In the genomic region with DNA sequence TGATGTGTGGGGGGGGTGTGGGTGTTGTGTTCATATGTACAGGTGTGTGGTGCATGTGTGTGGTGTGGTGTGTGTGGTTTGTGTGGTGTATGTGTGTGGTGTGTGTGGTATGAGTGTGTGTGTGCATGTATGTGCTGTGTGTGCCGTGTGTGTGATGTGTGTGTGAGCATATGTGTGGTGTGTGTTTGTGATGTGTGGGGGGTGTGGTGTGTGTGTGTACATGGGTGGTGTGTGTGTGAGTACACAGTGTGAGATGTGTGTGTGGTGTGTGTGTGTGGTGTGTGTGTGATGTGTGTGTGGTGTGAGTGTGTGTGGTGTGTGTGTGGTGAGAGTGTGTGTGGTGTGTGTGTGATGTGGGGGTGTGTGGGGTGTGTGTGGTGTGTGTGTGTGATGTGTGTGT, we compare ENCODE assay signal across 19 cellular contexts.
"Had no signal": no experiment of that assay in that cellular context is flagged by ENCODE, and none has a peak within 500 bp of the region (broad histone marks: within the 10 kb centered on the region; RNA-seq: fewer than 3 reads in every experiment).

No MANE protein-coding gene starts in this region.

- H3K27ac ChIP-seq: breast epithelium, lower lobe of right lung, neural progenitor cell, ovary, sigmoid colon had no signal

- H3K27me3 ChIP-seq: breast epithelium, neural progenitor cell, ovary, sigmoid colon had no signal

- H2AFZ ChIP-seq: neural progenitor cell had no signal

- H3K4me2 ChIP-seq: neural progenitor cell had no signal

- H3K36me3 Mint-ChIP-seq: activated naive CD4-positive, alpha-beta T cell treated with anti-CD3 and anti-CD28 coated beads, Interleukin-2, amount 50 U/mL, for 24 hours; neural progenitor cell; stimulated activated memory B cell treated with anti-CD40 and anti-IgM and Interleukin-4, amounts not matched to agents 10 μg/mL and 1 μg/mL and 100 μg/mL, for 72 hours had no signal

- H3K9me3 Mint-ChIP-seq: activated naive CD4-positive, alpha-beta T cell treated with anti-CD3 and anti-CD28 coated beads, Interleukin-2, amount 50 U/mL, for 24 hours; neural progenitor cell had no signal

- H3K36me3 ChIP-seq: breast epithelium, lower lobe of right lung, neural progenitor cell, ovary, sigmoid colon had no signal

- H3K4me1 Mint-ChIP-seq: activated naive CD4-positive, alpha-beta T cell treated with anti-CD3 and anti-CD28 coated beads, Interleukin-2, amount 50 U/mL, for 24 hours had no signal

- H3K4me1 ChIP-seq: breast epithelium, lower lobe of right lung, sigmoid colon had no signal

- H3K9me3 ChIP-seq: breast epithelium, lower lobe of right lung, ovary, sigmoid colon had no signal

- DNase-seq: activated CD4-positive, alpha-beta T cell treated with anti-CD3 and anti-CD28 coated beads, Interleukin-2, amount 50 U/mL, for 1 hour; activated CD4-positive, CD25-positive, alpha-beta regulatory T cell treated with anti-CD3 and anti-CD28 coated beads, Interleukin-2, amount 50 U/mL, for 72 hours; activated gamma-delta T cell; dermis blood vessel endothelial cell; effector memory CD4-positive, alpha-beta T cell; left colon; lower lobe of right lung; midbrain; ovary; sigmoid colon; stimulated activated CD4-positive, alpha-beta T cell treated with anti-CD3 and anti-CD28 coated beads, Interleukin-4, amount 100 ng/mL, for 4 hours; T-helper 1 cell; T1000 had no signal

- H3K27me3 Mint-ChIP-seq: activated naive CD4-positive, alpha-beta T cell treated with anti-CD3 and anti-CD28 coated beads, Interleukin-2, amount 50 U/mL, for 24 hours had no signal

- FAIRE-seq: astrocyte, islet of Langerhans had no signal

- H3K9ac ChIP-seq: neural progenitor cell had no signal

- H3K4me3 Mint-ChIP-seq: activated naive CD4-positive, alpha-beta T cell treated with anti-CD3 and anti-CD28 coated beads, Interleukin-2, amount 50 U/mL, for 24 hours; neural progenitor cell; stimulated activated memory B cell treated with anti-CD40 and anti-IgM and Interleukin-4, amounts not matched to agents 10 μg/mL and 1 μg/mL and 100 μg/mL, for 72 hours had no signal

- H3K4me3 ChIP-seq: breast epithelium, lower lobe of right lung, neural progenitor cell, ovary, sigmoid colon had no signal

- H3K27ac Mint-ChIP-seq: activated naive CD4-positive, alpha-beta T cell treated with anti-CD3 and anti-CD28 coated beads, Interleukin-2, amount 50 U/mL, for 24 hours; stimulated activated memory B cell treated with anti-CD40 and anti-IgM and Interleukin-4, amounts not matched to agents 10 μg/mL and 1 μg/mL and 100 μg/mL, for 72 hours had no signal

- ATAC-seq: left colon; lower lobe of right lung; stimulated activated memory B cell treated with anti-CD40 and anti-IgM and Interleukin-4, amounts not matched to agents 10 μg/mL and 1 μg/mL and 100 μg/mL, for 72 hours had no signal
